17 cellular contexts compared by ENCODE assay signal in genomic region chr3:165939141-165939540, GRCh38.
"Had no signal": no experiment of that assay in that cellular context is flagged by ENCODE, and none has a peak within 500 bp of the region (broad histone marks: within the 10 kb centered on the region; RNA-seq: fewer than 3 reads in every experiment).

No MANE protein-coding gene starts in this region.

- FAIRE-seq: HepG2 had no signal

- H3K4me3 ChIP-seq: MG63 had no signal

- H3K27ac ChIP-seq: RWPE1 had no signal

- H3K27me3 ChIP-seq: MG63 had no signal

- DNase-seq: IMR-90, Karpas-422, KG1, MG63, NCI-H1092 treated with DMSO at 0.1 percent for 48 hours, NCI-H1436, NCI-H187, NCI-H2029, NCI-H2081 treated with DMSO at 0.1 percent for 48 hours, NCI-H2227 treated with DMSO at 0.1 percent for 48 hours, NCI-H69, SHP77, T-helper 2 cell had no signal

- ATAC-seq: HepG2, Panc1, SK-N-SH treated with all-trans-retinoic acid at 6 μM for 48 hours had no signal

- H3K36me3 ChIP-seq: MG63 had no signal
